ENCODE assay signal across 11 cellular contexts in the genomic region with DNA sequence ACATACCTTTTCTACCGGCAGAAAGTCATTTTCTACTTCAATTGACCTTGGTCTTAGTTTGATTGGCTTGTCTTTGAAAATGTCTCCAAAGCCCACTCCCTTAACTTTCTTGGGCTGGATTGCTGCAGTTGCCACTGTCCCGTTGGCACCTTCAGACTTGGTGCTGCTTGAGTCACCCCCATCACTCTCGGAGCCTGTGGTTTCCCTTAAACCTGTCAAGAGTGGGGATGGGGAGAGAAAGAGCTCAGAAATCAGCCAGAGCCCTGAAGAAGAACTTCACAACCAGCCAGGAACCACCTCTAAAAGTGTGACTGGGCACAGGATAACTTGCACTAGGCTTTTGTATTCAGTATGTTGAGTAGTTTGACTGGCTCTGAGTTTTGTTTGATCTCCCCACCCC.
A peak's percentile ranks its signal among the peaks of the same experiment; 100 is the strongest.
DNase-seq lines count a peak whose midpoint lies in the region; ATAC-seq and TF ChIP-seq lines count a peak whose summit lies in the region.
"Had no signal": no experiment of that assay in that cellular context is flagged by ENCODE, and none has a peak within 500 bp of the region (broad histone marks: within the 10 kb centered on the region; RNA-seq: fewer than 3 reads in every experiment).

No MANE protein-coding gene starts in this region.

- no peaks in the 10 kb centered on the region for H3K27me3 ChIP-seq in body of pancreas

- no peaks in the 10 kb centered on the region for H3K4me1 ChIP-seq in body of pancreas
- H3K4me1 ChIP-seq: parathyroid adenoma had no signal

- H3K27ac Mint-ChIP-seq in activated CD4-positive, alpha-beta T cell treated with anti-CD3 and anti-CD28 coated beads for 36 hours, result peak overlapping the region; percentile 95
- H3K27ac Mint-ChIP-seq in activated CD4-positive, alpha-beta memory T cell treated with anti-CD3 and anti-CD28 coated beads, Interleukin-2, amount 10 ng/mL, durations not matched to agents 7 days and 5 days, result peak overlapping the region; percentile 98
- peak overlapping the region; percentile 74 for H3K27ac Mint-ChIP-seq in endothelial cell (ENCODE audit: unreplicated experiment)
- H3K27ac Mint-ChIP-seq in stimulated activated naive CD8-positive, alpha-beta T cell treated with anti-CD3 and anti-CD28 coated beads, Interleukin-15, amount 100 ng/mL, for 72 hours, result peak overlapping the region; percentile 89 to 99

- H3K36me3 ChIP-seq in body of pancreas (replicated peaks in 1 of 2; ENCODE audit: insufficient read depth in 1 of 2, low read depth in 2 of 2), result no peaks in the 10 kb centered on the region

- POLR2A ChIA-PET in activated CD4-positive, alpha-beta T cell treated with anti-CD3 and anti-CD28 coated beads for 36 hours (lab: Charles Lee), result no interaction called here
- POLR2A ChIA-PET in activated CD4-positive, alpha-beta memory T cell treated with anti-CD3 and anti-CD28 coated beads, Interleukin-2, amount 10 ng/mL, durations not matched to agents 7 days and 5 days (lab: Charles Lee), result interaction anchor here (1.0 to 2.7 kb wide), 2 partner anchors 64 to 157 kb away, joined by 4 to 10 read pairs; no protein-coding TSS in a partner anchor

- H3K27me3 Mint-ChIP-seq in activated CD4-positive, alpha-beta T cell treated with anti-CD3 and anti-CD28 coated beads for 36 hours, result no peaks in the 10 kb centered on the region
- H3K27me3 Mint-ChIP-seq in activated CD4-positive, alpha-beta memory T cell treated with anti-CD3 and anti-CD28 coated beads, Interleukin-2, amount 10 ng/mL, durations not matched to agents 7 days and 5 days, result no peaks in the 10 kb centered on the region
- H3K27me3 Mint-ChIP-seq in endothelial cell (ENCODE audit: unreplicated experiment), result peaks cover 4% of the 10 kb centered on the region
- no peaks in the 10 kb centered on the region for H3K27me3 Mint-ChIP-seq in stimulated activated naive CD8-positive, alpha-beta T cell treated with anti-CD3 and anti-CD28 coated beads, Interleukin-15, amount 100 ng/mL, for 72 hours

- intact Hi-C loops in activated CD4-positive, alpha-beta T cell treated with anti-CD3 and anti-CD28 coated beads for 36 hours (cut with DNase I, micrococcal nuclease), result loop anchor here (2.0 to 10.0 kb wide), 11 partner anchors 59 to 1949 kb away; a partner anchor contains a TSS
- intact Hi-C loops in body of pancreas (cut with DNase I), result no loop called here

- H3K27ac ChIP-seq in body of pancreas, result no peak overlapping the region
- H3K27ac ChIP-seq: parathyroid adenoma had no signal

- peaks cover 34% of the 10 kb centered on the region for H3K36me3 Mint-ChIP-seq in activated CD4-positive, alpha-beta T cell treated with anti-CD3 and anti-CD28 coated beads for 36 hours (ENCODE audit: low read depth)
- H3K36me3 Mint-ChIP-seq in activated CD4-positive, alpha-beta memory T cell treated with anti-CD3 and anti-CD28 coated beads, Interleukin-2, amount 10 ng/mL, durations not matched to agents 7 days and 5 days (ENCODE audit: low read depth), result peaks cover 64% of the 10 kb centered on the region
- peaks cover 5% of the 10 kb centered on the region for H3K36me3 Mint-ChIP-seq in endothelial cell (ENCODE audit: low read depth, unreplicated experiment)

- TF ChIP-seq CTCF in endothelial cell (IDR thresholded peaks at IDR 0.05; ENCODE audit: unreplicated experiment) (no peak), body of pancreas (IDR thresholded peaks at IDR 0.05) (no peak)

- 61 to 66% methylated on average over 3 of the region's 3 CpGs for WGBS in body of pancreas, 2 donors

- TF ChIP-seq POLR2A in body of pancreas (IDR thresholded peaks at IDR 0.05), result no peak

- H3K9me3 Mint-ChIP-seq in activated CD4-positive, alpha-beta T cell treated with anti-CD3 and anti-CD28 coated beads for 36 hours (ENCODE audit: low read depth), result no peaks in the 10 kb centered on the region
- no peaks in the 10 kb centered on the region for H3K9me3 Mint-ChIP-seq in activated CD4-positive, alpha-beta memory T cell treated with anti-CD3 and anti-CD28 coated beads, Interleukin-2, amount 10 ng/mL, durations not matched to agents 7 days and 5 days
- no peaks in the 10 kb centered on the region for H3K9me3 Mint-ChIP-seq in endothelial cell (ENCODE audit: unreplicated experiment)
- no peaks in the 10 kb centered on the region for H3K9me3 Mint-ChIP-seq in stimulated activated naive CD8-positive, alpha-beta T cell treated with anti-CD3 and anti-CD28 coated beads, Interleukin-15, amount 100 ng/mL, for 72 hours

- H3K4me3 ChIP-seq in body of pancreas, result no peak overlapping the region

- no peaks in the 10 kb centered on the region for H3K9me3 ChIP-seq in body of pancreas

- DNase-seq in activated CD4-positive, alpha-beta T cell treated with anti-CD3 and anti-CD28 coated beads for 36 hours, result peak; percentile 59
- no peak for DNase-seq in activated CD4-positive, alpha-beta T cell treated with anti-CD3 and anti-CD28 coated beads for 1 hour
- DNase-seq in activated CD4-positive, alpha-beta memory T cell treated with anti-CD3 and anti-CD28 coated beads, Interleukin-2, amount 10 ng/mL, durations not matched to agents 7 days and 5 days, result peak; percentile 41
- DNase-seq in endothelial cell (ENCODE audit: low spot score) (no peak), body of pancreas (no peak), hepatic stellate cell (ENCODE audit: low spot score) (no peak)
- peak; percentile 15 to 47 for DNase-seq in stimulated activated naive CD8-positive, alpha-beta T cell treated with anti-CD3 and anti-CD28 coated beads, Interleukin-15, amount 100 ng/mL, for 72 hours
- DNase-seq: islet precursor cell had no signal

- CTCF ChIA-PET in activated CD4-positive, alpha-beta T cell treated with anti-CD3 and anti-CD28 coated beads for 36 hours (lab: Charles Lee), result interaction anchor here (0.6 kb wide), 1 partner anchor 311 kb away, joined by 3 read pairs; no protein-coding TSS in a partner anchor
- CTCF ChIA-PET in activated CD4-positive, alpha-beta memory T cell treated with anti-CD3 and anti-CD28 coated beads, Interleukin-2, amount 10 ng/mL, durations not matched to agents 7 days and 5 days (lab: Charles Lee), result interaction anchor here (0.9 kb wide), 1 partner anchor 204 kb away, joined by 4 read pairs; no protein-coding TSS in a partner anchor

- peak overlapping the region; percentile 64 for H3K4me3 Mint-ChIP-seq in activated CD4-positive, alpha-beta T cell treated with anti-CD3 and anti-CD28 coated beads for 36 hours
- peak overlapping the region; percentile 60 for H3K4me3 Mint-ChIP-seq in activated CD4-positive, alpha-beta memory T cell treated with anti-CD3 and anti-CD28 coated beads, Interleukin-2, amount 10 ng/mL, durations not matched to agents 7 days and 5 days
- no peak overlapping the region for H3K4me3 Mint-ChIP-seq in endothelial cell (ENCODE audit: unreplicated experiment)
- H3K4me3 Mint-ChIP-seq in stimulated activated naive CD8-positive, alpha-beta T cell treated with anti-CD3 and anti-CD28 coated beads, Interleukin-15, amount 100 ng/mL, for 72 hours, result peak overlapping the region; percentile 70 to 88

- peak; percentile 57 for ATAC-seq in activated CD4-positive, alpha-beta T cell treated with anti-CD3 and anti-CD28 coated beads for 36 hours
- ATAC-seq in stimulated activated naive CD8-positive, alpha-beta T cell treated with anti-CD3 and anti-CD28 coated beads, Interleukin-15, amount 100 ng/mL, for 72 hours, result peak; percentile 57
- ATAC-seq in body of pancreas, result no peak
- no peak for ATAC-seq in HG02571 (IDR thresholded peaks at IDR 0.05; ENCODE audit: unreplicated experiment)
- ATAC-seq: esophagus mucosa had no signal

- peaks cover 79% of the 10 kb centered on the region for H3K4me1 Mint-ChIP-seq in activated CD4-positive, alpha-beta T cell treated with anti-CD3 and anti-CD28 coated beads for 36 hours
- H3K4me1 Mint-ChIP-seq in activated CD4-positive, alpha-beta memory T cell treated with anti-CD3 and anti-CD28 coated beads, Interleukin-2, amount 10 ng/mL, durations not matched to agents 7 days and 5 days, result peaks cover 78% of the 10 kb centered on the region
- peaks cover 12% of the 10 kb centered on the region for H3K4me1 Mint-ChIP-seq in endothelial cell (ENCODE audit: unreplicated experiment)
- H3K4me1 Mint-ChIP-seq in stimulated activated naive CD8-positive, alpha-beta T cell treated with anti-CD3 and anti-CD28 coated beads, Interleukin-15, amount 100 ng/mL, for 72 hours, result peaks cover 74% of the 10 kb centered on the region

Comparison
In these comparisons a context has a peak if more than half of its experiments do, and no peak if none do; other contexts are left out.
1. DNase-seq: peak in activated CD4-positive, alpha-beta T cell treated with anti-CD3 and anti-CD28 coated beads for 36 hours (single experiment), activated CD4-positive, alpha-beta memory T cell treated with anti-CD3 and anti-CD28 coated beads, Interleukin-2, amount 10 ng/mL, durations not matched to agents 7 days and 5 days (single experiment) and stimulated activated naive CD8-positive, alpha-beta T cell treated with anti-CD3 and anti-CD28 coated beads, Interleukin-15, amount 100 ng/mL, for 72 hours (2 of 2); none in activated CD4-positive, alpha-beta T cell treated with anti-CD3 and anti-CD28 coated beads for 1 hour (single experiment), endothelial cell (single experiment), body of pancreas (0 of 4) and hepatic stellate cell (single experiment).
2. ATAC-seq: peak in activated CD4-positive, alpha-beta T cell treated with anti-CD3 and anti-CD28 coated beads for 36 hours (single experiment) and stimulated activated naive CD8-positive, alpha-beta T cell treated with anti-CD3 and anti-CD28 coated beads, Interleukin-15, amount 100 ng/mL, for 72 hours (single experiment); none in body of pancreas (single experiment) and HG02571 (single experiment).
3. Peak in every context shown above with its lines, with median percentiles within 50 percentile points of each other: H3K27ac Mint-ChIP-seq.